ENCODE assay signal across 8 cellular contexts in genomic region chr14:105351920-105352871, GRCh38. TPM values are rescaled to one million over a fixed set of nuclear protein-coding genes. Genes with fewer than 3 reads are reported as not detected.
DNase-seq lines count a peak whose midpoint lies in the region; ATAC-seq and TF ChIP-seq lines count a peak whose summit lies in the region.

No MANE protein-coding gene starts in this region.

- TF ChIP-seq CTCF in PC-9 (conservative IDR thresholded peaks at IDR 0.05) (peak; percentile 85), esophagus muscularis mucosa (IDR thresholded peaks at IDR 0.05) (peak; percentile 70 to 89 (median 78))

- peak overlapping the region in 4 of 10 donors; percentile 49 to 69 (median 60) for H3K27ac Mint-ChIP-seq in naive thymus-derived CD8-positive, alpha-beta T cell

- WGBS in esophagus muscularis mucosa, result 65% methylated on average over 15 of the region's 27 CpGs

- peak; percentile 99 to 100 for ATAC-seq in naive thymus-derived CD8-positive, alpha-beta T cell

- peaks cover 0 to 5% (median 2%) of the 10 kb centered on the region in 4 donors for H3K4me1 Mint-ChIP-seq in naive thymus-derived CD8-positive, alpha-beta T cell

- H3K79me2 ChIP-seq in Karpas-422 (ENCODE audit: low read length) (no peaks in the 10 kb centered on the region), PC-9 (ENCODE audit: low read depth) (no peaks in the 10 kb centered on the region)

- no peaks in the 10 kb centered on the region for H3K9me3 Mint-ChIP-seq in naive thymus-derived CD8-positive, alpha-beta T cell

- H3F3A ChIP-seq in PC-9 (ENCODE audit: insufficient read depth, low read depth), result peaks cover 10% of the 10 kb centered on the region

- H3K4me2 ChIP-seq in Karpas-422 (ENCODE audit: low read depth, low read length, poor library complexity, severe bottlenecking) (no peak overlapping the region), PC-9 (no peak overlapping the region)

- no peaks in the 10 kb centered on the region for H3K9me3 ChIP-seq in Karpas-422 (ENCODE audit: low read length)
- H3K9me3 ChIP-seq in PC-9 (ENCODE audit: insufficient read depth, low read depth), result no peaks in the 10 kb centered on the region
- H3K9me3 ChIP-seq in esophagus muscularis mucosa, result no peaks in the 10 kb centered on the region

- no peaks in the 10 kb centered on the region for H3K27me3 ChIP-seq in Karpas-422 (ENCODE audit: low read length)
- no peaks in the 10 kb centered on the region for H3K27me3 ChIP-seq in PC-9 (ENCODE audit: insufficient read depth, low read depth)
- H3K27me3 ChIP-seq in esophagus muscularis mucosa, result no peaks in the 10 kb centered on the region

- no peaks in the 10 kb centered on the region for H3K27me3 Mint-ChIP-seq in naive thymus-derived CD8-positive, alpha-beta T cell

- no peak overlapping the region for H3K9ac ChIP-seq in Karpas-422 (ENCODE audit: low read length)

- intact Hi-C loops in PC-9 (cut with micrococcal nuclease; ENCODE audit: unreplicated experiment), result loop anchor here (2.0 to 5.0 kb wide), 3 partner anchors 150 to 685 kb away; no protein-coding TSS in a partner anchor
- intact Hi-C loops in esophagus muscularis mucosa (cut with DNase I), result loop anchor here (2.0 to 10.0 kb wide), 3 partner anchors 107 to 259 kb away; partner anchors contain the start of gene BTBD6

- H3K4me1 ChIP-seq in Karpas-422 (ENCODE audit: low read length) (peaks cover 5% of the 10 kb centered on the region), PC-9 (replicated peaks; ENCODE audit: insufficient read depth) (no peaks in the 10 kb centered on the region), esophagus muscularis mucosa (peaks cover 5 to 26% (median 16%) of the 10 kb centered on the region in 4 donors)

- H3K9me2 ChIP-seq in Karpas-422 (replicated peaks; ENCODE audit: insufficient read depth, low read length) (no peaks in the 10 kb centered on the region), PC-9 (ENCODE audit: insufficient read depth) (no peaks in the 10 kb centered on the region)

- DNase-seq in activated gamma-delta T cell treated with Interleukin-2 at 50 U/mL for 16 hours, result peak; percentile 90
- no peak for DNase-seq in activated gamma-delta T cell (lab: John Stamatoyannopoulos, UW)
- DNase-seq in Karpas-422, result peak; percentile 97
- peak; percentile 79 to 83 for DNase-seq in PC-9
- DNase-seq in activated T-cell treated with anti-CD3 and anti-CD28 coated beads for 4 hours, result peak; percentile 86
- DNase-seq in esophagus muscularis mucosa (ENCODE audit: extremely low spot score), result peak; percentile 95
- DNase-seq in naive thymus-derived CD8-positive, alpha-beta T cell, result peak; percentile 77 to 93 (median 88)
- DNase-seq in stimulated activated CD8-positive, alpha-beta memory T cell treated with anti-CD3 and anti-CD28 coated beads, Interleukin-7, amount 100 ng/mL, for 48 hours (ENCODE audit: extremely low read depth in 1 of 2, low read depth in 1 of 2), result peak; percentile 66 to 75

- H3K4me3 Mint-ChIP-seq in naive thymus-derived CD8-positive, alpha-beta T cell, result no peak overlapping the region

- no TSS peak for BruUV-seq in PC-9 (replicated peaks; lab: Mats Ljungman, UMichigan)

- H2AFZ ChIP-seq in Karpas-422 (ENCODE audit: low read length) (no peak overlapping the region), PC-9 (no peak overlapping the region)

- H4K20me1 ChIP-seq in Karpas-422 (ENCODE audit: insufficient read depth, low read depth, low read length), result peaks cover 55% of the 10 kb centered on the region; the same call in 1 of the 2 replicates
- H4K20me1 ChIP-seq in PC-9 (ENCODE audit: insufficient read depth), result no peaks in the 10 kb centered on the region

- H3K4me3 ChIP-seq in Karpas-422 (ENCODE audit: low read length), result no peak overlapping the region
- H3K4me3 ChIP-seq in PC-9, result no peak overlapping the region
- H3K4me3 ChIP-seq in esophagus muscularis mucosa, result no peak overlapping the region

- POLR2A ChIA-PET in PC-9 (lab: Charles Lee; ENCODE audit: unreplicated experiment), result no interaction called here
- POLR2A ChIA-PET in naive thymus-derived CD8-positive, alpha-beta T cell (lab: Charles Lee), result interaction anchor here (1.0 kb wide), 2 partner anchors 37 to 262 kb away, joined by 3 read pairs; partner anchors contain the start of gene PACS2

- CTCF ChIA-PET in PC-9 (lab: Charles Lee), result no interaction called here

- H3K27ac ChIP-seq in Karpas-422 (ENCODE audit: low read length), result peak overlapping the region; percentile 82
- no peak overlapping the region for H3K27ac ChIP-seq in PC-9
- H3K27ac ChIP-seq in esophagus muscularis mucosa (replicated peaks in 1 of 4), result no peak overlapping the region

- no peak for TF ChIP-seq EP300 in esophagus muscularis mucosa (IDR thresholded peaks at IDR 0.05)

- H3K36me3 ChIP-seq in Karpas-422 (ENCODE audit: insufficient read depth, low read length), result no peaks in the 10 kb centered on the region
- H3K36me3 ChIP-seq in PC-9 (ENCODE audit: low read depth), result no peaks in the 10 kb centered on the region
- H3K36me3 ChIP-seq in esophagus muscularis mucosa, result peaks cover 17 to 64% (median 56%) of the 10 kb centered on the region in 4 donors

- peaks cover 0 to 2% (median 0%) of the 10 kb centered on the region in 3 donors for H3K36me3 Mint-ChIP-seq in naive thymus-derived CD8-positive, alpha-beta T cell

- TF ChIP-seq POLR2A in esophagus muscularis mucosa (IDR thresholded peaks at IDR 0.05; ENCODE audit: low read depth), result no peak

RNA-seq across cellular contexts. Expression of gene PACS2, which starts 37.6 kb away (rescaled TPM):
- total RNA-seq in Karpas-422 (2014; rRNA removed; shearing (Covaris generic); ENCODE audit: low replicate concordance), result 32.4 and 55.8 TPM in 2 replicates
- 43.3 and 52.2 TPM in 2 replicates for total RNA-seq in PC-9 (2021)
- total RNA-seq in esophagus muscularis mucosa, result 10 to 100 TPM; 59.8 to 97.4 (median 71.2) TPM
- 10 to 100 TPM; 81.5 to 82.1 TPM for total RNA-seq in naive thymus-derived CD8-positive, alpha-beta T cell
- 1 to 10 TPM; 1.7 to 6.1 (median 2.3) TPM for polyA plus RNA-seq in naive thymus-derived CD8-positive, alpha-beta T cell

RNA-seq across cellular contexts. Expression of gene TEX22, which starts 46.1 kb away (rescaled TPM):
- 0.67 and 1.7 TPM in 2 replicates for total RNA-seq in Karpas-422 (2014; rRNA removed; shearing (Covaris generic); ENCODE audit: low replicate concordance)
- total RNA-seq in PC-9 (2021) (2.6 and 6.5 TPM in 2 replicates), esophagus muscularis mucosa (under 1 TPM in 3 of 4 donors, not detected in 1; under 0.01 to 0.19 (median 0.17) TPM)
- 1 to 10 TPM; 7.5 to 8.2 TPM for total RNA-seq in naive thymus-derived CD8-positive, alpha-beta T cell
- under 1 TPM in 2 of 3 donors, not detected in 1; 0.09 to 0.15 TPM for polyA plus RNA-seq in naive thymus-derived CD8-positive, alpha-beta T cell

RNA-seq across cellular contexts. Expression of gene BRF1, which starts 51.4 kb away (rescaled TPM):
- total RNA-seq in Karpas-422 (2014; rRNA removed; shearing (Covaris generic); ENCODE audit: low replicate concordance), result 19.0 and 54.9 TPM in 2 replicates
- total RNA-seq in PC-9 (2021), result 24.8 and 31.2 TPM in 2 replicates
- 10 to 100 TPM; 23.0 to 47.3 (median 41.4) TPM for total RNA-seq in esophagus muscularis mucosa
- total RNA-seq in naive thymus-derived CD8-positive, alpha-beta T cell, result 10 to 100 TPM; 52.4 to 63.5 TPM
- 10 to 100 TPM in 1 of 3 donors, 1 to 10 TPM in 2; 7.1 to 10.9 (median 9.2) TPM for polyA plus RNA-seq in naive thymus-derived CD8-positive, alpha-beta T cell
